ENCODE assay signal across 8 cellular contexts in the genomic region with DNA sequence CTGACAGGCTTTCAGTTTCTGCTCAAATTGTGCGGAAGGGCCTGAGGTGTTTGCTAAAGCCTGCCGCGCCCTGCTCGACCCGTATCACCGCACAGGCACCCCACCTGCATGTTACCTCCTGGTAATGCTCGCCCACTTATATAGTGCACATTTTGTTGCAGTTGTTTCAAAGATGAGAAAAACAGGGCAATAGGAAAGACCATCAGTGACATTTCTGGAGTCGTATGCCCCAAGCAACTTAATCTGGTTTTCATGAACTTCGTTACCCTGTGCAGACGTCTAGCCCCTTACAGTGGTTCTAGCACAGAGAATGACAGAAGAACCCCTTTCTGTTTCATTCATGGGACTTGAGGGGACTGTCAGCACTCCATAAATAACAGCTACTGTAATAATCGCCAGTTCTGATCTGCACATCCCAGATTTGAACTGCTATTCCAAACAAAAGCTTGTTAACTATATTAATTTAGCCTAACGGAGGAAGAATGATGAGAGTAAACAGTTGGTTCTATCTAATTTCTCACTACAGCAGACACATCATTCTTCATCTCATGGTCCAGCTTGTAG. TPM values are rescaled to one million over a fixed set of nuclear protein-coding genes. Genes with fewer than 3 reads are reported as not detected.
DNase-seq lines count a peak whose midpoint lies in the region; ATAC-seq, FAIRE-seq and TF ChIP-seq lines count a peak whose summit lies in the region.

No MANE protein-coding gene starts in this region.

- peak overlapping the region; percentile 88 for H3K4me2 ChIP-seq in OCI-LY3 (ENCODE audit: low read length)

- peaks cover 31% of the 10 kb centered on the region for H3K4me1 ChIP-seq in OCI-LY3 (ENCODE audit: low read length)
- no peaks in the 10 kb centered on the region for H3K4me1 ChIP-seq in esophagus (ENCODE audit: control insufficient read depth in 2 of 2, insufficient read depth in 2 of 2, low read length in 1 of 2)
- no peaks in the 10 kb centered on the region for H3K4me1 ChIP-seq in prostate gland (replicated peaks)

- H4K20me1 ChIP-seq in OCI-LY3 (ENCODE audit: insufficient read depth, low read length), result no peaks in the 10 kb centered on the region

- ATAC-seq in GM18858 (IDR thresholded peaks at IDR 0.05; ENCODE audit: unreplicated experiment), result peak; percentile 6
- no peak for ATAC-seq in esophagus mucosa

- H3K4me3 ChIP-seq in HFF-Myc (replicated peaks; ENCODE audit: low read depth, low read length) (peak overlapping the region; percentile 58), OCI-LY3 (ENCODE audit: low read length) (peak overlapping the region; percentile 94), esophagus (ENCODE audit: low read depth in 1 of 2, low read length in 2 of 2) (peak overlapping the region; percentile 78 to 86), prostate gland (peak overlapping the region; percentile 75 to 76)

- peak overlapping the region; percentile 92; the same call in 1 of the 2 replicates for H2AFZ ChIP-seq in OCI-LY3 (ENCODE audit: low read depth, low read length)

- no peaks in the 10 kb centered on the region for H3K27me3 ChIP-seq in OCI-LY3 (ENCODE audit: low read depth, low read length)
- no peaks in the 10 kb centered on the region for H3K27me3 ChIP-seq in esophagus (ENCODE audit: control insufficient read depth in 1 of 2, insufficient read depth in 2 of 2, low read length in 2 of 2)
- no peaks in the 10 kb centered on the region for H3K27me3 ChIP-seq in prostate gland (replicated peaks; ENCODE audit: insufficient read depth)

- intact Hi-C loops in prostate gland (cut with DNase I), result loop anchor here (10.0 kb wide), 1 partner anchor 453 kb away; no protein-coding TSS in a partner anchor

- TF ChIP-seq POLR2A in prostate gland (IDR thresholded peaks at IDR 0.05), result no peak

- H3K79me2 ChIP-seq in OCI-LY3 (ENCODE audit: low read length), result peaks cover 35% of the 10 kb centered on the region

- no peak for TF ChIP-seq CTCF in HFF-Myc (IDR thresholded peaks at IDR 0.05; ENCODE audit: low read depth, low read length, missing control alignments)
- TF ChIP-seq CTCF in OCI-LY3 (IDR thresholded peaks at IDR 0.05; ENCODE audit: low read depth, low read length), result no peak
- TF ChIP-seq CTCF in prostate gland (IDR thresholded peaks at IDR 0.05), result no peak

- H3K27ac ChIP-seq in OCI-LY3 (ENCODE audit: low read length), result peak overlapping the region; percentile 97
- peak overlapping the region; percentile 93 to 94 for H3K27ac ChIP-seq in esophagus (ENCODE audit: low read depth in 2 of 2, low read length in 1 of 2)
- H3K27ac ChIP-seq in prostate gland, result peak overlapping the region; percentile 88 to 93

- H3K9ac ChIP-seq in OCI-LY3 (ENCODE audit: low read length), result peak overlapping the region; percentile 100

- DNase-seq in HFF-Myc (ENCODE audit: extremely low read depth, low read depth) (no peak), prostate gland (ENCODE audit: low spot score) (no peak), GF-D8 (lab: John Stamatoyannopoulos, UW) (no peak), HTR-8/SVneo (ENCODE audit: insufficient read length, low spot score) (no peak)

- WGBS in esophagus, 2 donors, result 14 to 16% methylated on average over 12 of the region's 12 CpGs
- 8% methylated on average over 12 of the region's 12 CpGs for WGBS in prostate gland

- no peak for FAIRE-seq in HTR-8/SVneo (lab: Jason Lieb, UNC)

- H3K9me3 ChIP-seq in OCI-LY3 (ENCODE audit: insufficient read depth, low read length), result no peaks in the 10 kb centered on the region
- no peaks in the 10 kb centered on the region for H3K9me3 ChIP-seq in esophagus (ENCODE audit: control insufficient read depth in 2 of 2, insufficient read depth in 1 of 2, low read depth in 1 of 2, low read length in 1 of 2)
- H3K9me3 ChIP-seq in prostate gland, result no peaks in the 10 kb centered on the region

- H3K36me3 ChIP-seq in OCI-LY3 (replicated peaks; ENCODE audit: low read depth, low read length) (peaks cover 20% of the 10 kb centered on the region), esophagus (ENCODE audit: control insufficient read depth in 2 of 2, insufficient read depth in 2 of 2, low read length in 1 of 2) (peaks cover 10% of the 10 kb centered on the region in 2 donors), prostate gland (peaks cover 0 to 2% of the 10 kb centered on the region in 2 donors)

RNA-seq across cellular contexts. Expression of gene DCTD, which starts 0.9 kb away (rescaled TPM):
- polyA plus RNA-seq in esophagus, result 10 to 100 TPM; 32.5 to 55.5 TPM
- total RNA-seq in prostate gland (10 to 100 TPM; 62.3 to 69.5 TPM), esophagus mucosa (72.1 TPM)
